ENCODE assay signal across 35 cellular contexts in genomic region chr6:78925317-78925716, GRCh38.
"Had no signal": no experiment of that assay in that cellular context is flagged by ENCODE, and none has a peak within 500 bp of the region (broad histone marks: within the 10 kb centered on the region; RNA-seq: fewer than 3 reads in every experiment).

No MANE protein-coding gene starts in this region.

- DNase-seq: Karpas-422, Kasumi-1, MG63, MM.1S, MV-4-11, NCI-H1048, NCI-H1092, NCI-H1092 treated with DMSO at 0.1 percent for 48 hours, NCI-H1105, NCI-H1105 treated with DMSO at 0.1 percent for 48 hours, NCI-H1417, NCI-H1417 treated with DMSO at 0.1 percent for 48 hours, NCI-H1436, NCI-H1436 treated with DMSO at 0.1 percent for 48 hours, NCI-H146, NCI-H1694, NCI-H1694 treated with DMSO at 0.1 percent for 48 hours, NCI-H187, NCI-H187 treated with DMSO at 0.1 percent for 48 hours, NCI-H1930, NCI-H2029, NCI-H2029 treated with DMSO at 0.1 percent for 48 hours, NCI-H2081, NCI-H2081 treated with DMSO at 0.1 percent for 48 hours, NCI-H2107, NCI-H2171, NCI-H2171 treated with DMSO at 0.1 percent for 48 hours, NCI-H2227 treated with DMSO at 0.1 percent for 48 hours, NCI-H226, NCI-H345, NCI-H446, NCI-H446 treated with DMSO at 0.1 percent for 48 hours, NCI-H510A, NCI-H510A treated with DMSO at 0.1 percent for 48 hours, NCI-H524 had no signal

- H3K36me3 ChIP-seq: MG63 had no signal

- H3K4me3 ChIP-seq: MG63 had no signal

- H3K27me3 ChIP-seq: MG63 had no signal
